ENCODE assay signal across 1 cellular context in genomic region chr21:44018127-44018526, GRCh38.
TF ChIP-seq lines count a peak whose summit lies in the region.

No MANE protein-coding gene starts in this region.

TF ChIP-seq in K562, 482 proteins besides CTCF, POLR2A, EP300 and RAD21 (continues in another document):
- TF ChIP-seq SP1 (CRISPR knock-in tag; IDR thresholded peaks at IDR 0.05) (no peak), ZNF511 (CRISPR knock-in tag; IDR thresholded peaks at IDR 0.05) (no peak), STAT6 (CRISPR knock-in tag; IDR thresholded peaks at IDR 0.05) (no peak), TBL1XR1 (IDR thresholded peaks at IDR 0.05; ENCODE audit: low read length in 2 of 2) (no peak), POLR2B (IDR thresholded peaks at IDR 0.05; ENCODE audit: low read depth, partially characterized antibody) (no peak), PTRF (tag; IDR thresholded peaks at IDR 0.05) (0 out of 2 replicates have a peak, but pooled peaks have one; percentile 33), ELK1 (CRISPR knock-in tag; IDR thresholded peaks at IDR 0.05) (no peak), MTA3 (IDR thresholded peaks at IDR 0.05; ENCODE audit: borderline replicate concordance) (no peak), ZNF12 (CRISPR knock-in tag; IDR thresholded peaks at IDR 0.05) (no peak), PPARD (CRISPR knock-in tag; IDR thresholded peaks at IDR 0.05) (no peak), BCOR (IDR thresholded peaks at IDR 0.05) (no peak), ZNF395 (CRISPR knock-in tag; IDR thresholded peaks at IDR 0.05) (peak; percentile 58; the same call in 1 of the 2 replicates), ZNF589 (CRISPR knock-in tag; IDR thresholded peaks at IDR 0.05; ENCODE audit: low read depth) (0 out of 2 replicates have a peak, but pooled peaks have one; percentile 8), PHB (CRISPR knock-in tag; IDR thresholded peaks at IDR 0.05) (no peak), HNRNPUL1 (IDR thresholded peaks at IDR 0.05; ENCODE audit: low read length) (no peak), ZNF655 (CRISPR knock-in tag; IDR thresholded peaks at IDR 0.05) (no peak), RCOR1 (IDR thresholded peaks at IDR 0.05; ENCODE audit: borderline replicate concordance in 1 of 2, low read depth in 2 of 2, low read length in 2 of 2) (no peak), PYGO2 (tag; IDR thresholded peaks at IDR 0.05) (no peak), IRF2 (CRISPR knock-in tag; IDR thresholded peaks at IDR 0.05) (no peak), CHD2 (IDR thresholded peaks at IDR 0.05; ENCODE audit: low read depth, low read length) (no peak), JUND (IDR thresholded peaks at IDR 0.05; ENCODE audit: borderline replicate concordance, low read depth, low read length) (no peak), JUND (tag; IDR thresholded peaks at IDR 0.05; ENCODE audit: borderline replicate concordance, low read depth, low read length) (no peak), GTF2B (IDR thresholded peaks at IDR 0.05; ENCODE audit: extremely low read depth, insufficient read length) (no peak), WHSC1 (IDR thresholded peaks at IDR 0.05; ENCODE audit: low read length) (no peak), GTF2F1 (IDR thresholded peaks at IDR 0.05; ENCODE audit: low read depth, low read length) (no peak), CCNT2 (IDR thresholded peaks at IDR 0.05; ENCODE audit: borderline replicate concordance, extremely low read depth, insufficient read length, low read depth, low read length) (no peak), TCF15 (CRISPR knock-in tag; IDR thresholded peaks at IDR 0.05) (no peak), FOXP4 (CRISPR knock-in tag; IDR thresholded peaks at IDR 0.05; ENCODE audit: borderline replicate concordance) (no peak), DNMT1 (IDR thresholded peaks at IDR 0.05) (no peak), ZFX (CRISPR knock-in tag; IDR thresholded peaks at IDR 0.05) (0 out of 2 replicates have a peak, but pooled peaks have one; percentile 18), ZNF23 (CRISPR knock-in tag; IDR thresholded peaks at IDR 0.05) (no peak), ZKSCAN3 (CRISPR knock-in tag; IDR thresholded peaks at IDR 0.05) (no peak), RBBP5 (IDR thresholded peaks at IDR 0.05; ENCODE audit: borderline replicate concordance, insufficient read depth, low read length, poor library complexity, severe bottlenecking) (peak; percentile 17), FOXA1 (IDR thresholded peaks at IDR 0.05; ENCODE audit: borderline replicate concordance) (no peak), TFAP4 (CRISPR knock-in tag; IDR thresholded peaks at IDR 0.05; ENCODE audit: borderline replicate concordance) (0 out of 2 replicates have a peak, but pooled peaks have one; percentile 8), ATF6 (CRISPR knock-in tag; IDR thresholded peaks at IDR 0.05) (0 out of 2 replicates have a peak, but pooled peaks have one; percentile 33), ZNF512 (tag; IDR thresholded peaks at IDR 0.05) (no peak), CBX3 (IDR thresholded peaks at IDR 0.05; ENCODE audit: borderline replicate concordance in 1 of 2, low read length in 2 of 2) (0 out of 3 replicates have a peak, but pooled peaks of 1 of the 2 experiments have one; percentile 10), NR4A1 (CRISPR knock-in tag; IDR thresholded peaks at IDR 0.05) (no peak), NR4A1 (tag; IDR thresholded peaks at IDR 0.05) (no peak), ZNF507 (tag; conservative IDR thresholded peaks at IDR 0.05) (no peak), ZNF76 (CRISPR knock-in tag; IDR thresholded peaks at IDR 0.05; ENCODE audit: borderline replicate concordance) (no peak), ZFP30 (CRISPR knock-in tag; IDR thresholded peaks at IDR 0.05; ENCODE audit: borderline replicate concordance) (no peak), ETS2 (tag; IDR thresholded peaks at IDR 0.05; ENCODE audit: borderline replicate concordance, poor library complexity, severe bottlenecking) (no peak), ZKSCAN8 (CRISPR knock-in tag; IDR thresholded peaks at IDR 0.05) (no peak), KDM4B (IDR thresholded peaks at IDR 0.05; ENCODE audit: borderline replicate concordance in 2 of 2, low read depth in 1 of 2) (no peak), ZNF232 (CRISPR knock-in tag; IDR thresholded peaks at IDR 0.05) (no peak), DIDO1 (tag; IDR thresholded peaks at IDR 0.05; ENCODE audit: low read depth) (no peak), DDX20 (tag; IDR thresholded peaks at IDR 0.05; ENCODE audit: low read depth) (no peak), HIVEP1 (CRISPR knock-in tag; IDR thresholded peaks at IDR 0.05) (no peak), MAFK (IDR thresholded peaks at IDR 0.05; ENCODE audit: low read length) (no peak), EGR1 (conservative IDR thresholded peaks at IDR 0.05) (no peak), POLR3A (IDR thresholded peaks at IDR 0.05; ENCODE audit: borderline replicate concordance, extremely low read depth, insufficient read depth, insufficient read length) (no peak)
